ENCODE assay signal across 21 cellular contexts in genomic region chr2:86445436-86445835, GRCh38. TPM values are rescaled to one million over a fixed set of nuclear protein-coding genes. Genes with fewer than 3 reads are reported as not detected.
DNase-seq lines count a peak whose midpoint lies in the region; ATAC-seq and TF ChIP-seq lines count a peak whose summit lies in the region.
"Had no signal": no experiment of that assay in that cellular context is flagged by ENCODE, and none has a peak within 500 bp of the region (broad histone marks: within the 10 kb centered on the region; RNA-seq: fewer than 3 reads in every experiment).

No MANE protein-coding gene starts in this region.

- H3K27ac ChIP-seq in CD8-positive, alpha-beta T cell (ENCODE audit: low read depth, low read length): no peak overlapping the region
- H3K27ac ChIP-seq in naive thymus-derived CD4-positive, alpha-beta T cell (ENCODE audit: low read depth, low read length): no peak overlapping the region
- H3K27ac ChIP-seq: cardiac muscle cell had no signal

- intact Hi-C loops in activated CD8-positive, alpha-beta T cell treated with anti-CD3 and anti-CD28 coated beads for 36 hours (cut with micrococcal nuclease): no loop called here
- intact Hi-C loops in CD8-positive, alpha-beta T cell (cut with DNase I, micrococcal nuclease): loop anchor here (10.0 kb wide), 2 partner anchors 831 to 1609 kb away; partner anchors contain the start of genes C2orf68 (in 1 of the 2), KRCC1 (in 1 of the 2) and USP39 (in 1 of the 2)
- intact Hi-C loops in naive thymus-derived CD4-positive, alpha-beta T cell (cut with micrococcal nuclease): loop anchor here in 1 of 2 donors (10.0 kb wide), 2 partner anchors 221 to 831 kb away; partner anchors contain the start of genes C2orf68 and USP39

- no peak for DNase-seq in activated CD8-positive, alpha-beta T cell treated with anti-CD3 and anti-CD28 coated beads for 36 hours
- DNase-seq in activated CD8-positive, alpha-beta T cell treated with anti-CD3 and anti-CD28 coated beads, Interleukin-2, amount 10 ng/mL, durations not matched to agents 7 days and 5 days: no peak
- no peak for DNase-seq in CD8-positive, alpha-beta T cell
- DNase-seq in T-helper 17 cell: no peak
- no peak for DNase-seq in naive thymus-derived CD4-positive, alpha-beta T cell
- DNase-seq in stimulated activated CD4-positive, alpha-beta T cell treated with anti-CD3 and anti-CD28 coated beads, Interleukin-2, amount 100 ng/mL, for 24 hours: no peak
- DNase-seq in hypothalamus (lab: John Stamatoyannopoulos, UW): no peak
- DNase-seq in activated CD8-positive, alpha-beta memory T cell treated with anti-CD3 and anti-CD28 coated beads, Interleukin-2, amount 50 U/mL, for 4 hours: no peak
- DNase-seq: activated CD4-positive, CD25-positive, alpha-beta regulatory T cell treated with anti-CD3 and anti-CD28 coated beads, Interleukin-2, amount 50 U/mL, for 72 hours; activated gamma-delta T cell; amygdala; heart left ventricle; left colon; mesendoderm; naive B cell; NCI-H2171; NCI-H526; posterior cingulate gyrus; sigmoid colon had no signal

- H3K4me1 Mint-ChIP-seq in activated CD8-positive, alpha-beta T cell treated with anti-CD3 and anti-CD28 coated beads for 36 hours (ENCODE audit: low read depth): peaks cover 79% of the 10 kb centered on the region
- H3K4me1 Mint-ChIP-seq in activated CD8-positive, alpha-beta T cell treated with anti-CD3 and anti-CD28 coated beads, Interleukin-2, amount 10 ng/mL, durations not matched to agents 7 days and 5 days (ENCODE audit: low read depth): peaks cover 60% of the 10 kb centered on the region
- peaks cover 85% of the 10 kb centered on the region for H3K4me1 Mint-ChIP-seq in CD8-positive, alpha-beta T cell (ENCODE audit: low read depth)
- H3K4me1 Mint-ChIP-seq in T-helper 17 cell: peaks cover 62% of the 10 kb centered on the region
- peaks cover 62 to 90% (median 82%) of the 10 kb centered on the region in 7 donors for H3K4me1 Mint-ChIP-seq in naive thymus-derived CD4-positive, alpha-beta T cell

- H3K27me3 Mint-ChIP-seq in activated CD8-positive, alpha-beta T cell treated with anti-CD3 and anti-CD28 coated beads for 36 hours: no peaks in the 10 kb centered on the region
- no peaks in the 10 kb centered on the region for H3K27me3 Mint-ChIP-seq in activated CD8-positive, alpha-beta T cell treated with anti-CD3 and anti-CD28 coated beads, Interleukin-2, amount 10 ng/mL, durations not matched to agents 7 days and 5 days (ENCODE audit: low read depth)
- no peaks in the 10 kb centered on the region for H3K27me3 Mint-ChIP-seq in CD8-positive, alpha-beta T cell (ENCODE audit: low read depth)
- no peaks in the 10 kb centered on the region for H3K27me3 Mint-ChIP-seq in T-helper 17 cell
- peaks cover 0 to 4% (median 0%) of the 10 kb centered on the region in 5 donors for H3K27me3 Mint-ChIP-seq in naive thymus-derived CD4-positive, alpha-beta T cell
- H3K27me3 Mint-ChIP-seq: naive B cell had no signal

- H3K36me3 Mint-ChIP-seq in activated CD8-positive, alpha-beta T cell treated with anti-CD3 and anti-CD28 coated beads for 36 hours (ENCODE audit: low read depth): peaks cover 87% of the 10 kb centered on the region
- H3K36me3 Mint-ChIP-seq in activated CD8-positive, alpha-beta T cell treated with anti-CD3 and anti-CD28 coated beads, Interleukin-2, amount 10 ng/mL, durations not matched to agents 7 days and 5 days (ENCODE audit: low read depth): peaks cover 81% of the 10 kb centered on the region
- peaks cover 88% of the 10 kb centered on the region for H3K36me3 Mint-ChIP-seq in CD8-positive, alpha-beta T cell
- H3K36me3 Mint-ChIP-seq in T-helper 17 cell (ENCODE audit: low read depth): peaks cover 12% of the 10 kb centered on the region
- H3K36me3 Mint-ChIP-seq in naive thymus-derived CD4-positive, alpha-beta T cell: peaks cover 19 to 67% (median 60%) of the 10 kb centered on the region in 5 donors

- POLR2A ChIA-PET in activated CD8-positive, alpha-beta T cell treated with anti-CD3 and anti-CD28 coated beads for 36 hours (lab: Charles Lee): no interaction called here
- POLR2A ChIA-PET in activated CD8-positive, alpha-beta T cell treated with anti-CD3 and anti-CD28 coated beads, Interleukin-2, amount 10 ng/mL, durations not matched to agents 7 days and 5 days (lab: Charles Lee): no interaction called here
- POLR2A ChIA-PET in CD8-positive, alpha-beta T cell (lab: Charles Lee): no interaction called here
- POLR2A ChIA-PET in naive thymus-derived CD4-positive, alpha-beta T cell (lab: Charles Lee): interaction anchor here (0.7 kb wide), 1 partner anchor 592 kb away, joined by 3 read pairs; no protein-coding TSS in a partner anchor

- H3K4me3 ChIP-seq in CD8-positive, alpha-beta T cell (ENCODE audit: low read depth, low read length): no peak overlapping the region
- no peak overlapping the region for H3K4me3 ChIP-seq in naive thymus-derived CD4-positive, alpha-beta T cell (ENCODE audit: low read length)
- H3K4me3 ChIP-seq: cardiac muscle cell, HAP-1, heart left ventricle, sigmoid colon had no signal

- no peaks in the 10 kb centered on the region for H3K36me3 ChIP-seq in CD8-positive, alpha-beta T cell (ENCODE audit: insufficient read depth, low read length)
- peaks cover 7 to 22% (median 18%) of the 10 kb centered on the region in 3 experiments for H3K36me3 ChIP-seq in naive thymus-derived CD4-positive, alpha-beta T cell (ENCODE audit: control insufficient read depth in 2 of 3, insufficient read depth in 3 of 3, low read length in 3 of 3)

- no peak for TF ChIP-seq CTCF in activated CD8-positive, alpha-beta T cell treated with anti-CD3 and anti-CD28 coated beads for 36 hours (IDR thresholded peaks at IDR 0.05)
- no peak for TF ChIP-seq CTCF in CD8-positive, alpha-beta T cell (IDR thresholded peaks at IDR 0.05)

- peak overlapping the region; percentile 75 for H3K27ac Mint-ChIP-seq in activated CD8-positive, alpha-beta T cell treated with anti-CD3 and anti-CD28 coated beads for 36 hours
- H3K27ac Mint-ChIP-seq in activated CD8-positive, alpha-beta T cell treated with anti-CD3 and anti-CD28 coated beads, Interleukin-2, amount 10 ng/mL, durations not matched to agents 7 days and 5 days: no peak overlapping the region
- no peak overlapping the region for H3K27ac Mint-ChIP-seq in CD8-positive, alpha-beta T cell
- peak overlapping the region; percentile 16 for H3K27ac Mint-ChIP-seq in T-helper 17 cell
- H3K27ac Mint-ChIP-seq in naive thymus-derived CD4-positive, alpha-beta T cell: peak overlapping the region in 7 of 9 donors; percentile 1 to 97 (median 34)
- H3K27ac Mint-ChIP-seq: naive B cell had no signal

- H3K9me3 Mint-ChIP-seq in activated CD8-positive, alpha-beta T cell treated with anti-CD3 and anti-CD28 coated beads for 36 hours: peaks cover 2% of the 10 kb centered on the region
- peaks cover 2% of the 10 kb centered on the region for H3K9me3 Mint-ChIP-seq in activated CD8-positive, alpha-beta T cell treated with anti-CD3 and anti-CD28 coated beads, Interleukin-2, amount 10 ng/mL, durations not matched to agents 7 days and 5 days (ENCODE audit: insufficient read depth)
- H3K9me3 Mint-ChIP-seq in CD8-positive, alpha-beta T cell: peaks cover 3% of the 10 kb centered on the region
- peaks cover 2 to 8% (median 3%) of the 10 kb centered on the region in 11 donors for H3K9me3 Mint-ChIP-seq in naive thymus-derived CD4-positive, alpha-beta T cell

- ATAC-seq in activated CD8-positive, alpha-beta T cell treated with anti-CD3 and anti-CD28 coated beads for 36 hours: no peak
- ATAC-seq in activated CD8-positive, alpha-beta T cell treated with anti-CD3 and anti-CD28 coated beads, Interleukin-2, amount 10 ng/mL, durations not matched to agents 7 days and 5 days: no peak
- no peak for ATAC-seq in CD8-positive, alpha-beta T cell
- no peak for ATAC-seq in T-helper 17 cell
- no peak for ATAC-seq in naive thymus-derived CD4-positive, alpha-beta T cell
- ATAC-seq: heart left ventricle, left colon had no signal

- H3K4me1 ChIP-seq in CD8-positive, alpha-beta T cell (ENCODE audit: insufficient read depth, low read length): peaks cover 65% of the 10 kb centered on the region
- H3K4me1 ChIP-seq in naive thymus-derived CD4-positive, alpha-beta T cell (ENCODE audit: control insufficient read depth in 2 of 2, insufficient read depth in 2 of 2, low read length in 2 of 2): peaks cover 56 to 59% of the 10 kb centered on the region in 2 donors

- no peaks in the 10 kb centered on the region for H3K9me3 ChIP-seq in CD8-positive, alpha-beta T cell (ENCODE audit: low read length)
- H3K9me3 ChIP-seq in T-helper 17 cell (ENCODE audit: control insufficient read depth, low read length, poor library complexity, severe bottlenecking): no peaks in the 10 kb centered on the region
- no peaks in the 10 kb centered on the region for H3K9me3 ChIP-seq in naive thymus-derived CD4-positive, alpha-beta T cell (ENCODE audit: control insufficient read depth in 2 of 3, low read length in 3 of 3)

- CTCF ChIA-PET in activated CD8-positive, alpha-beta T cell treated with anti-CD3 and anti-CD28 coated beads for 36 hours (lab: Charles Lee): no interaction called here
- CTCF ChIA-PET in activated CD8-positive, alpha-beta T cell treated with anti-CD3 and anti-CD28 coated beads, Interleukin-2, amount 10 ng/mL, durations not matched to agents 7 days and 5 days (lab: Charles Lee): no interaction called here
- CTCF ChIA-PET in CD8-positive, alpha-beta T cell (lab: Charles Lee): no interaction called here
- CTCF ChIA-PET in naive thymus-derived CD4-positive, alpha-beta T cell (lab: Charles Lee): no interaction called here

- H3K27me3 ChIP-seq in CD8-positive, alpha-beta T cell (ENCODE audit: insufficient read depth, low read length): no peaks in the 10 kb centered on the region
- H3K27me3 ChIP-seq in naive thymus-derived CD4-positive, alpha-beta T cell (ENCODE audit: control insufficient read depth in 2 of 2, insufficient read depth in 2 of 2, low read length in 2 of 2): no peaks in the 10 kb centered on the region
- H3K27me3 ChIP-seq: cardiac muscle cell, heart left ventricle, sigmoid colon had no signal

- H3K4me3 Mint-ChIP-seq in activated CD8-positive, alpha-beta T cell treated with anti-CD3 and anti-CD28 coated beads for 36 hours: peak overlapping the region; percentile 19
- no peak overlapping the region for H3K4me3 Mint-ChIP-seq in activated CD8-positive, alpha-beta T cell treated with anti-CD3 and anti-CD28 coated beads, Interleukin-2, amount 10 ng/mL, durations not matched to agents 7 days and 5 days
- H3K4me3 Mint-ChIP-seq in CD8-positive, alpha-beta T cell: peak overlapping the region; percentile 19
- H3K4me3 Mint-ChIP-seq in T-helper 17 cell: peak overlapping the region; percentile 61
- H3K4me3 Mint-ChIP-seq in naive thymus-derived CD4-positive, alpha-beta T cell: peak overlapping the region; percentile 37 to 99 (median 68)

RNA-seq across cellular contexts. Expression of gene KDM3A, which starts 4.3 kb away (rescaled TPM):
- 100 to 1,000 TPM; 107 to 114 TPM for total RNA-seq in activated CD8-positive, alpha-beta T cell treated with anti-CD3 and anti-CD28 coated beads for 36 hours
- total RNA-seq in activated CD8-positive, alpha-beta T cell treated with anti-CD3 and anti-CD28 coated beads, Interleukin-2, amount 10 ng/mL, durations not matched to agents 7 days and 5 days: 10 to 100 TPM; 74.9 to 80.1 TPM
- total RNA-seq in CD8-positive, alpha-beta T cell: 100 to 1,000 TPM; 226 to 227 TPM
- 100 to 1,000 TPM; 156 to 161 TPM for total RNA-seq in T-helper 17 cell
- total RNA-seq in naive thymus-derived CD4-positive, alpha-beta T cell: 100 to 1,000 TPM; 132 to 191 (median 169) TPM
- polyA plus RNA-seq in naive thymus-derived CD4-positive, alpha-beta T cell: 10 to 100 TPM; 17.7 to 50.7 TPM

Comparison
In these comparisons a context has a peak if more than half of its experiments do, and no peak if none do; other contexts are left out.
1. H3K27ac Mint-ChIP-seq: peak in activated CD8-positive, alpha-beta T cell treated with anti-CD3 and anti-CD28 coated beads for 36 hours (single experiment), T-helper 17 cell (single experiment) and naive thymus-derived CD4-positive, alpha-beta T cell (7 of 9); none in activated CD8-positive, alpha-beta T cell treated with anti-CD3 and anti-CD28 coated beads, Interleukin-2, amount 10 ng/mL, durations not matched to agents 7 days and 5 days (single experiment) and CD8-positive, alpha-beta T cell (single experiment).